In the genomic region with DNA sequence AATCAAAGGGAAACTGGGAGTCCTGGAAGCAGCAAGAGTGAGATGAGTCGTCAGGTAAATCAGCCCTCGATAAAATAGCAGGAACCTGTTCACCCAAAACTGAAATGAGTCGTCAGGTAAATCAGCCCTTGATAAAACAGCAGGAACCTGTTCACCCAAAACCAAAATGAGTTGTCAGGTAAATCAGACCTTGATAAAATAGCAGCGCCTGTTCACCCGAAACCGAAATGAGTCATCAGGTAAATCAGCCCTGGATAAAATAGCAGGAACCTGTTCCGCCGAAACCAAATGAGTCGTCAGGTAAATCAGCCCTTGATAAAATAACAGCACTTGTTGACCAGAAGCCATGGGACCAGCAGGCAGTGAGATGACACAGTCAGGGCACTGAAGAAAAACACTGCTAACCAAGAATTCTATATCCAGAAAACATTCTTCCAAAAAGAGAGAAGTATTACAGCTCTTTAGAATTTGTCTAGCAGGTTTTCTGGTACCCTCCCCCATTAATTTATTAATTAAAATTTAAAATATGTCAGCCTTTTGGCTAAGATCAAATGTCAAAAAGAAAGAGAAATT, we compare ENCODE assay signal across 24 cellular contexts. TPM values are rescaled to one million over a fixed set of nuclear protein-coding genes. Genes with fewer than 3 reads are reported as not detected.
"Had no signal": no experiment of that assay in that cellular context is flagged by ENCODE, and none has a peak within 500 bp of the region (broad histone marks: within the 10 kb centered on the region; RNA-seq: fewer than 3 reads in every experiment).

No MANE protein-coding gene starts in this region.

- H3K27ac Mint-ChIP-seq: activated CD4-positive, alpha-beta T cell treated with anti-CD3 and anti-CD28 coated beads, Interleukin-2, amount 10 ng/mL, durations not matched to agents 7 days and 5 days; activated CD8-positive, alpha-beta memory T cell treated with anti-CD3 and anti-CD28 coated beads, Interleukin-2, amount 10 ng/mL, durations not matched to agents 7 days and 5 days; activated CD8-positive, alpha-beta T cell treated with anti-CD3 and anti-CD28 coated beads for 36 hours; activated naive CD8-positive, alpha-beta T cell treated with anti-CD3 and anti-CD28 coated beads, Interleukin-2, amount 50 U/mL, for 24 hours; naive thymus-derived CD4-positive, alpha-beta T cell; type B pancreatic cell had no signal

- H3K27me3 Mint-ChIP-seq: type B pancreatic cell had no signal

- H3K27ac ChIP-seq: heart right ventricle, thoracic aorta, vagina, WERI-Rb-1 had no signal

- H3K36me3 Mint-ChIP-seq: type B pancreatic cell had no signal

- H3K4me3 ChIP-seq: heart right ventricle, lung, thoracic aorta, vagina had no signal

- ATAC-seq: activated CD8-positive, alpha-beta memory T cell treated with anti-CD3 and anti-CD28 coated beads, Interleukin-2, amount 10 ng/mL, durations not matched to agents 7 days and 5 days; activated CD8-positive, alpha-beta T cell treated with anti-CD3 and anti-CD28 coated beads for 36 hours; activated naive CD8-positive, alpha-beta T cell treated with anti-CD3 and anti-CD28 coated beads, Interleukin-2, amount 50 U/mL, for 24 hours; heart right ventricle; left lobe of liver; naive thymus-derived CD4-positive, alpha-beta T cell had no signal

- H3K4me3 Mint-ChIP-seq: activated CD4-positive, alpha-beta T cell treated with anti-CD3 and anti-CD28 coated beads, Interleukin-2, amount 10 ng/mL, durations not matched to agents 7 days and 5 days; activated CD8-positive, alpha-beta memory T cell treated with anti-CD3 and anti-CD28 coated beads, Interleukin-2, amount 10 ng/mL, durations not matched to agents 7 days and 5 days; activated CD8-positive, alpha-beta T cell treated with anti-CD3 and anti-CD28 coated beads for 36 hours; activated naive CD8-positive, alpha-beta T cell treated with anti-CD3 and anti-CD28 coated beads, Interleukin-2, amount 50 U/mL, for 24 hours; neural crest cell; type B pancreatic cell had no signal

- H3K9me3 Mint-ChIP-seq: type B pancreatic cell had no signal

- H3K9me3 ChIP-seq: vagina had no signal

- H3K4me1 Mint-ChIP-seq: neural crest cell had no signal

- DNase-seq: activated CD4-positive, alpha-beta T cell treated with anti-CD3 and anti-CD28 coated beads, Interleukin-2, amount 10 ng/mL, durations not matched to agents 7 days and 5 days; activated CD4-positive, CD25-positive, alpha-beta regulatory T cell treated with anti-CD3 and anti-CD28 coated beads, Interleukin-2, amount 50 U/mL, for 72 hours; activated CD8-positive, alpha-beta memory T cell treated with anti-CD3 and anti-CD28 coated beads, Interleukin-2, amount 10 ng/mL, durations not matched to agents 7 days and 5 days; activated CD8-positive, alpha-beta T cell treated with anti-CD3 and anti-CD28 coated beads for 36 hours; activated effector memory CD4-positive, alpha-beta T cell treated with anti-CD3 and anti-CD28 coated beads, Interleukin-2, amount 50 U/mL, for 16 hours; activated naive CD4-positive, alpha-beta T cell treated with anti-CD3 and anti-CD28 coated beads, Interleukin-2, amount 50 U/mL, for 16 hours; activated naive CD8-positive, alpha-beta T cell treated with anti-CD3 and anti-CD28 coated beads, Interleukin-2, amount 50 U/mL, for 24 hours; activated T-cell treated with anti-CD3 and anti-CD28 coated beads for 4 hours; caudate nucleus; dermis blood vessel endothelial cell; effector CD8-positive, alpha-beta T cell; heart right ventricle; islet precursor cell; naive thymus-derived CD4-positive, alpha-beta T cell; occipital lobe; stimulated activated CD4-positive, alpha-beta T cell treated with anti-CD3 and anti-CD28 coated beads, Interleukin-4, amount 100 ng/mL, for 24 hours; stimulated activated naive CD4-positive, alpha-beta T cell treated with Interleukin-2 at 50 U/mL for 16 hours; WERI-Rb-1 had no signal

- H3K36me3 ChIP-seq: heart right ventricle, thoracic aorta, vagina, WERI-Rb-1 had no signal

RNA-seq across cellular contexts. Expression of a gene that starts 3.4 kb away (rescaled TPM):
- polyA plus RNA-seq: naive thymus-derived CD4-positive, alpha-beta T cell had no signal

RNA-seq across cellular contexts. Expression of a gene that starts 41.7 kb away (rescaled TPM):
- total RNA-seq: activated CD8-positive, alpha-beta T cell treated with anti-CD3 and anti-CD28 coated beads for 36 hours; dermis blood vessel endothelial cell; neural crest cell; vagina had no signal
